ENCODE assay signal across 9 cellular contexts in the genomic region with DNA sequence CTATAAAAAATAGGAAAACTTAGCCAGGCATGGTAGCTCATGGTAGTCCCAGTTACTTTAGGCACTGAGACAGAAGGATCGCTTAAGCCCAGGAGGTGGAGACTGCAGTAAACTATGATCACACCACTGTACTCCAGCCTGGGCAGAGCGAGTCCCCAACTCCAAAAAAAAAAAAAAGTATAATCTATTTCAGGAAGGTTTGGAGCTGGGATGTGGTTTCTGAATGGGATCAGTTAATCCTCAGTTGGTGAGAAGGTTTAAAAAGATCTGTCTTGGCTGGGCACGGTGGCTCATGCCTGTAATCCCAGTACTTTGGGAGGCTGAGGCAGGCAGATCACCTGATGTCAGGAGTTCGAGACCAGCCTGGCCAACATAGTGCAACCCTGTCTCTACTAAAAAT. TPM values are rescaled to one million over a fixed set of nuclear protein-coding genes. Genes with fewer than 3 reads are reported as not detected.
"Had no signal": no experiment of that assay in that cellular context is flagged by ENCODE, and none has a peak within 500 bp of the region (broad histone marks: within the 10 kb centered on the region; RNA-seq: fewer than 3 reads in every experiment).

No MANE protein-coding gene starts in this region.

RNA-seq across cellular contexts. Expression of a gene that starts 5.9 kb away (rescaled TPM):
- total RNA-seq: activated CD4-positive, alpha-beta T cell treated with anti-CD3 and anti-CD28 coated beads for 36 hours; activated CD8-positive, alpha-beta memory T cell treated with anti-CD3 and anti-CD28 coated beads, Interleukin-2, amount 10 ng/mL, durations not matched to agents 7 days and 5 days; activated CD8-positive, alpha-beta T cell treated with anti-CD3 and anti-CD28 coated beads, Interleukin-2, amount 10 ng/mL, durations not matched to agents 7 days and 5 days; activated T-helper 2 cell treated with anti-CD3 and anti-CD28 coated beads, Interferon-gamma antibody, Interleukin-2, Interleukin-4, amounts not matched to agents 10 μg/mL and 5 μg/mL and 100 μg/mL, durations not matched to agents 14 hours and 24 hours and 36 hours; natural killer cell had no signal

RNA-seq across cellular contexts. Expression of a gene that starts 49.3 kb away (rescaled TPM):
- total RNA-seq: activated CD4-positive, alpha-beta T cell treated with anti-CD3 and anti-CD28 coated beads for 36 hours; activated CD8-positive, alpha-beta memory T cell treated with anti-CD3 and anti-CD28 coated beads, Interleukin-2, amount 10 ng/mL, durations not matched to agents 7 days and 5 days; activated CD8-positive, alpha-beta T cell treated with anti-CD3 and anti-CD28 coated beads, Interleukin-2, amount 10 ng/mL, durations not matched to agents 7 days and 5 days; activated T-helper 2 cell treated with anti-CD3 and anti-CD28 coated beads, Interferon-gamma antibody, Interleukin-2, Interleukin-4, amounts not matched to agents 10 μg/mL and 5 μg/mL and 100 μg/mL, durations not matched to agents 14 hours and 24 hours and 36 hours; body of pancreas; dermis blood vessel endothelial cell; kidney epithelial cell; progenitor cell of endocrine pancreas had no signal
